In the genomic region with DNA sequence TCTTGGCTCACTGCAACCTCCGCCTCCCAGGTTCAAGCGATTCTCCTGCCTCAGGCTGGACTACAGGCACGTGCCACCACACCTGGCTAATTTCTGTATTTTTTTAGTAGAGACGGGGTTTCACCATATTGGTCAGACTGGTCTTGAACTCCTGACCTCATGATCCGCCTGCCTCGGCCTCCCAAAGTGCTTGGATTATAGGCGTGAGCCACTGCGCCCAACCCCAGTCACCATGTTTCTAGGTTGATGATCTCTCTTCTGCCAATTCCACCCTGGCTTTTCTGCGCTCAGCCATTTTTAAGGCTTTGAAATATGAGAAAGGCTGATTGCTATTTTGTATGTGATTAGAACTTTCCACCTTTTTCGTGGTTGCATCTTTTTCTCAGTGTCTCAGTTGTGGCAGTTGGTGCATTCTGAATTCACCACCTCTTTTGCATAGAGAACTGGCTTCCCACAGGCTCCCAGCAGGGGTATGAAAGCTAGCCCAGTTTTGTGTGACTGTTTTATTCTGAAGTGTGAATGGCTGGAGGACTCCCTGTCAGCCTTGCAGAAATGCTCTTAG, we compare ENCODE assay signal across 12 cellular contexts.
A peak's percentile ranks its signal among the peaks of the same experiment; 100 is the strongest.
DNase-seq lines count a peak whose midpoint lies in the region; ATAC-seq and TF ChIP-seq lines count a peak whose summit lies in the region.
"Had no signal": no experiment of that assay in that cellular context is flagged by ENCODE, and none has a peak within 500 bp of the region (broad histone marks: within the 10 kb centered on the region; RNA-seq: fewer than 3 reads in every experiment).

No MANE protein-coding gene starts in this region.

- H3K27ac Mint-ChIP-seq in T-helper 1 cell treated with Interleukin-12 subunit alpha and Interleukin-12 subunit beta and Interleukin-4 antibody, amounts not matched to agents 30 μg/mL and 1 μg/mL, for 36 hours: peak overlapping the region; percentile 35

- CTCF ChIA-PET in HEK293T (lab: Yijun Ruan, JAX): no interaction called here

- H3K9me3 Mint-ChIP-seq in T-helper 1 cell treated with Interleukin-12 subunit alpha and Interleukin-12 subunit beta and Interleukin-4 antibody, amounts not matched to agents 30 μg/mL and 1 μg/mL, for 36 hours: no peaks in the 10 kb centered on the region

- ATAC-seq in GM19467 (IDR thresholded peaks at IDR 0.05; ENCODE audit: unreplicated experiment) (peak; percentile 50), HG03342 (IDR thresholded peaks at IDR 0.05; ENCODE audit: unreplicated experiment) (peak; percentile 69), GM18873 (IDR thresholded peaks at IDR 0.05; ENCODE audit: low FRiP score, unreplicated experiment) (no peak)
- ATAC-seq: A549 had no signal

- POLR2A ChIA-PET in HEK293T (lab: Yijun Ruan, JAX): no interaction called here

- H3K4me3 ChIP-seq in choroid plexus epithelial cell (ENCODE audit: low read depth, low read length): no peak overlapping the region
- H3K4me3 ChIP-seq: A549, SK-N-MC had no signal

- H3K4me3 Mint-ChIP-seq in T-helper 1 cell treated with Interleukin-12 subunit alpha and Interleukin-12 subunit beta and Interleukin-4 antibody, amounts not matched to agents 30 μg/mL and 1 μg/mL, for 36 hours: no peak overlapping the region

- no peak for DNase-seq in T-helper 1 cell
- DNase-seq in choroid plexus epithelial cell (ENCODE audit: low read depth): peak; percentile 4
- DNase-seq in HEK293T (ENCODE audit: extremely low spot score): no peak
- DNase-seq in NOMO-1 (lab: John Stamatoyannopoulos, UW; ENCODE audit: unreplicated experiment in 2 of 2): no peak
- DNase-seq: GF-D8, NCI-H1417 treated with DMSO at 0.1 percent for 48 hours had no signal

- peaks cover 21% of the 10 kb centered on the region for H3K4me1 Mint-ChIP-seq in T-helper 1 cell treated with Interleukin-12 subunit alpha and Interleukin-12 subunit beta and Interleukin-4 antibody, amounts not matched to agents 30 μg/mL and 1 μg/mL, for 36 hours (ENCODE audit: low read depth)

- peaks cover 49% of the 10 kb centered on the region for H3K36me3 Mint-ChIP-seq in T-helper 1 cell treated with Interleukin-12 subunit alpha and Interleukin-12 subunit beta and Interleukin-4 antibody, amounts not matched to agents 30 μg/mL and 1 μg/mL, for 36 hours (ENCODE audit: low read depth)

- no peaks in the 10 kb centered on the region for H3K27me3 Mint-ChIP-seq in T-helper 1 cell treated with Interleukin-12 subunit alpha and Interleukin-12 subunit beta and Interleukin-4 antibody, amounts not matched to agents 30 μg/mL and 1 μg/mL, for 36 hours (ENCODE audit: low read depth)

- TF ChIP-seq CTCF in choroid plexus epithelial cell (conservative IDR thresholded peaks at IDR 0.05; ENCODE audit: low read depth, low read length): no peak

TF ChIP-seq in HEK293T, 16 proteins besides CTCF, POLR2A, EP300 and RAD21:
- no peak for TF ChIP-seq ARNT (IDR thresholded peaks at IDR 0.05)
- TF ChIP-seq ELF4 (IDR thresholded peaks at IDR 0.05): no peak
- TF ChIP-seq L3MBTL2 (conservative IDR thresholded peaks at IDR 0.05): no peak
- TF ChIP-seq NFRKB (IDR thresholded peaks at IDR 0.05): no peak
- no peak for TF ChIP-seq BHLHE40 (IDR thresholded peaks at IDR 0.05; ENCODE audit: borderline replicate concordance)
- TF ChIP-seq FOXA1 (IDR thresholded peaks at IDR 0.05): no peak
- no peak for TF ChIP-seq CTBP1 (IDR thresholded peaks at IDR 0.05; ENCODE audit: borderline replicate concordance)
- no peak for TF ChIP-seq TARDBP (IDR thresholded peaks at IDR 0.05)
- TF ChIP-seq LEF1 (IDR thresholded peaks at IDR 0.05; ENCODE audit: borderline replicate concordance): no peak
